ENCODE assay signal across 19 cellular contexts in the genomic region with DNA sequence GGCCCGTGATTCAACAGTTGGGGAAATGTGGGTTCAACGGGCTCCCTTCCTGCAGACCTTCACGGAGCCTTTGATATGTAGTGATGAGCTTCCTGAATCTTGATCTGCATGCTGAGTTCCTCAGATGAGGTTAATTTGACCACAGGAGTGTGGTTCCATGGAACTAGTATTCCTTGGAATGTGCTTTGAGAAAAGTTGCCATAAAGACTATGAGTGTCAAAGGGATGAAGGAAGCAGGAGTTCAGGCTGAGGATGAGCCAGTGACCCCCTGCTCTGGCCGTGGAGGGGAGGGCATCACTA.
A peak's percentile ranks its signal among the peaks of the same experiment; 100 is the strongest.
DNase-seq lines count a peak whose midpoint lies in the region; ATAC-seq, FAIRE-seq and TF ChIP-seq lines count a peak whose summit lies in the region.
"Had no signal": no experiment of that assay in that cellular context is flagged by ENCODE, and none has a peak within 500 bp of the region (broad histone marks: within the 10 kb centered on the region; RNA-seq: fewer than 3 reads in every experiment).

No MANE protein-coding gene starts in this region.

- dilution Hi-C loops in IMR-90 (cut with HindIII; ENCODE audit: low sequenced_read_pairs, unreplicated experiment) = no loop called here

- H3K4me1 ChIP-seq in IMR-90 (ENCODE audit: control insufficient read depth, insufficient read depth, low read length) (peaks cover 40% of the 10 kb centered on the region), mesenchymal stem cell (ENCODE audit: control insufficient read depth, insufficient read depth, low read depth, low read length) (peaks cover 16% of the 10 kb centered on the region)

- no peak overlapping the region for H2BK20ac ChIP-seq in IMR-90 (ENCODE audit: low read depth, low read length)

- H3K36me3 ChIP-seq in IMR-90 (ENCODE audit: control insufficient read depth, insufficient read depth, low read length) (no peaks in the 10 kb centered on the region), mesenchymal stem cell (ENCODE audit: control insufficient read depth in 1 of 2, insufficient read depth in 2 of 2, low read depth in 1 of 2, low read length in 2 of 2) (peaks cover 0 to 4% of the 10 kb centered on the region in 2 experiments)
- H3K36me3 ChIP-seq: ascending aorta, HAP-1, SJSA1 had no signal

- in situ Hi-C loops in IMR-90 (cut with MboI; ENCODE audit: low sequenced_read_pairs) = no loop called here

- no peak overlapping the region for H3K56ac ChIP-seq in IMR-90 (ENCODE audit: extremely low read depth, insufficient read depth, low read length)

- H3K4ac ChIP-seq in IMR-90 (ENCODE audit: low read depth, low read length) (no peak overlapping the region; the same call in 1 of the 2 replicates), mesenchymal stem cell (ENCODE audit: low read depth in 1 of 2, low read length in 2 of 2) (no peak overlapping the region)

- no peak overlapping the region for H4K5ac ChIP-seq in IMR-90 (ENCODE audit: low read depth, low read length)

- H3K18ac ChIP-seq in IMR-90 (ENCODE audit: low read depth, low read length) (peak overlapping the region; percentile 16; the same call in 1 of the 2 replicates), mesenchymal stem cell (ENCODE audit: low read depth in 1 of 2, low read length in 2 of 2) (peak overlapping the region; percentile 15 to 54)

- FAIRE-seq in GM12892 (lab: Jason Lieb, UNC) = no peak

- H4K8ac ChIP-seq in IMR-90 (ENCODE audit: low read depth in 2 of 2, low read length in 2 of 2) (no peak overlapping the region), mesenchymal stem cell (ENCODE audit: low read length) (no peak overlapping the region)

- H3K4me3 ChIP-seq in AG10803 (ENCODE audit: low read length) (no peak overlapping the region), IMR-90 (ENCODE audit: insufficient read depth, low read depth, low read length) (no peak overlapping the region), mesenchymal stem cell (ENCODE audit: insufficient read depth in 1 of 2, low read depth in 1 of 2, low read length in 2 of 2) (no peak overlapping the region)
- H3K4me3 ChIP-seq: ascending aorta, coronary artery, HAP-1, SJSA1 had no signal

- ATAC-seq in IMR-90 (ENCODE audit: low read depth) = no peak
- ATAC-seq in GM21723 (IDR thresholded peaks at IDR 0.05; ENCODE audit: unreplicated experiment) = no peak
- ATAC-seq: foreskin keratinocyte, left cardiac atrium, PC-3 had no signal

- H2AK9ac ChIP-seq in IMR-90 (replicated peaks; ENCODE audit: low read depth, low read length, poor library complexity) = no peak overlapping the region

- H3K23ac ChIP-seq in IMR-90 (ENCODE audit: low read depth, low read length) (no peak overlapping the region), mesenchymal stem cell (ENCODE audit: low read length in 2 of 2) (no peak overlapping the region)

- H2AK5ac ChIP-seq in IMR-90 (ENCODE audit: low read depth, low read length) (peak overlapping the region; percentile 1; the same call in 1 of the 2 replicates), mesenchymal stem cell (ENCODE audit: low read length, severe bottlenecking) (no peak overlapping the region)

- H4K91ac ChIP-seq in IMR-90 (ENCODE audit: insufficient read depth, low read depth, low read length) (no peak overlapping the region), mesenchymal stem cell (ENCODE audit: low read length) (no peak overlapping the region)

- no peak for TF ChIP-seq CTCF in AG10803 (conservative IDR thresholded peaks at IDR 0.05; ENCODE audit: low read length)
- TF ChIP-seq CTCF in IMR-90 (conservative IDR thresholded peaks at IDR 0.05; ENCODE audit: low read depth, low read length) = no peak
- no peak for TF ChIP-seq CTCF in GM10266 (IDR thresholded peaks at IDR 0.05; ENCODE audit: control insufficient read depth, insufficient read depth, low read depth, missing control alignments)

- DNase-seq in AG10803 (ENCODE audit: low read depth) (peak; percentile 43), IMR-90 (no peak), amniotic epithelial cell (ENCODE audit: low read depth) (peak; percentile 62), mesenchymal stem cell (no peak), GM10266 (ENCODE audit: extremely low spot score) (no peak), GM12892 (ENCODE audit: insufficient read length) (no peak), NCI-H187 (lab: John Stamatoyannopoulos, UW) (no peak)
- DNase-seq: ACHN, foreskin keratinocyte, left cardiac atrium, NCI-H1105 treated with DMSO at 0.1 percent for 48 hours, nucleus accumbens, PC-3, retina had no signal

- intact Hi-C loops in IMR-90 (cut with micrococcal nuclease) = no loop called here

- CTCF ChIA-PET in IMR-90 (lab: Yijun Ruan, JAX) = interaction anchor here (1.3 kb wide), 1 partner anchor 12 kb away, joined by 3 read pairs; no protein-coding TSS in a partner anchor

- H2BK120ac ChIP-seq in IMR-90 (ENCODE audit: low read depth, low read length) (no peak overlapping the region), mesenchymal stem cell (ENCODE audit: low read depth, low read length) (no peak overlapping the region)

- H2AFZ ChIP-seq in IMR-90 (replicated peaks; ENCODE audit: low read length, poor library complexity) (no peak overlapping the region), mesenchymal stem cell (ENCODE audit: low read depth, low read length) (no peak overlapping the region)

- H3K14ac ChIP-seq in IMR-90 (replicated peaks; ENCODE audit: low read depth, low read length) (0 out of 2 replicates have a peak overlapping the region, but pooled peaks have one; percentile 32), mesenchymal stem cell (ENCODE audit: low read length in 2 of 2) (peak overlapping the region in 1 of 2 experiments; percentile 5)

- H3K9me3 ChIP-seq in IMR-90 (ENCODE audit: control insufficient read depth, insufficient read depth, low read length) (no peaks in the 10 kb centered on the region), mesenchymal stem cell (ENCODE audit: control insufficient read depth, low read length) (no peaks in the 10 kb centered on the region)
- H3K9me3 ChIP-seq: ascending aorta, HAP-1, SJSA1 had no signal

- H2BK5ac ChIP-seq in IMR-90 (ENCODE audit: low read depth, low read length, poor library complexity, severe bottlenecking) (no peak overlapping the region), mesenchymal stem cell (ENCODE audit: low read depth, low read length, poor library complexity, severe bottlenecking) (no peak overlapping the region)

- H4K20me1 ChIP-seq in IMR-90 (ENCODE audit: insufficient read depth, low read length) = no peaks in the 10 kb centered on the region; the same call in 1 of the 2 replicates

- H3K79me1 ChIP-seq in IMR-90 (ENCODE audit: low read depth in 1 of 2, low read length in 2 of 2) (peaks cover 4 to 35% of the 10 kb centered on the region in 2 experiments; a peak in 3 of 4 replicates), mesenchymal stem cell (replicated peaks; ENCODE audit: low read length, poor library complexity, severe bottlenecking) (peaks cover 37% of the 10 kb centered on the region)

- H3K27me3 ChIP-seq in IMR-90 (ENCODE audit: control insufficient read depth, insufficient read depth, low read length) = no peaks in the 10 kb centered on the region
- peaks cover 0 to 69% of the 10 kb centered on the region in 2 experiments for H3K27me3 ChIP-seq in mesenchymal stem cell (ENCODE audit: control insufficient read depth in 1 of 2, insufficient read depth in 1 of 2, low read length in 2 of 2)
- H3K27me3 ChIP-seq: ascending aorta, foreskin keratinocyte, SJSA1 had no signal

- POLR2A ChIA-PET in IMR-90 (lab: Charles Lee; ENCODE audit: unreplicated experiment) = no interaction called here

- WGBS in IMR-90 (ENCODE audit: extremely low coverage in 2 of 2, insufficient read length in 1 of 2), 2 experiments = 100% methylated on average over 1 of the region's 4 CpGs; no CpG with 5 or more reads in 1 of the 2 experiments
- WGBS in mesenchymal stem cell = 86% methylated on average over 4 of the region's 4 CpGs

- no peak for TF ChIP-seq RAD21 in IMR-90 (IDR thresholded peaks at IDR 0.05; ENCODE audit: low read length)

- H3K4me2 ChIP-seq in IMR-90 (ENCODE audit: low read depth, low read length) (no peak overlapping the region), mesenchymal stem cell (ENCODE audit: low read length, poor library complexity, severe bottlenecking) (no peak overlapping the region)

- H3K27ac ChIP-seq in IMR-90 (ENCODE audit: insufficient read depth, low read length) (no peak overlapping the region), mesenchymal stem cell (ENCODE audit: low read length, poor library complexity, severe bottlenecking) (no peak overlapping the region)
- H3K27ac ChIP-seq: ascending aorta, coronary artery, foreskin keratinocyte had no signal

- H3K9ac ChIP-seq in IMR-90 (ENCODE audit: low read depth, low read length) = no peak overlapping the region
- no peak overlapping the region for H3K9ac ChIP-seq in mesenchymal stem cell (ENCODE audit: low read length)

- BruUV-seq in IMR-90 (replicated peaks; lab: Mats Ljungman, UMichigan) = no TSS peak

- TF ChIP-seq POLR2A in IMR-90 (IDR thresholded peaks at IDR 0.05; ENCODE audit: low read depth, low read length) = no peak
- no peak for TF ChIP-seq POLR2A in GM12892 (IDR thresholded peaks at IDR 0.05; ENCODE audit: low read depth, low read length)

- H3K9me1 ChIP-seq in IMR-90 (ENCODE audit: insufficient read depth, low read length) = peaks cover 25% of the 10 kb centered on the region

- no peak overlapping the region; the same call in 2 of the 3 replicates for H2BK15ac ChIP-seq in IMR-90 (ENCODE audit: low read depth, low read length)
- no peak overlapping the region for H2BK15ac ChIP-seq in mesenchymal stem cell (ENCODE audit: low read depth, poor library complexity, severe bottlenecking)

- H2BK12ac ChIP-seq in mesenchymal stem cell (ENCODE audit: low read length in 2 of 2) = peak overlapping the region in 1 of 2 experiments; percentile 51

TF ChIP-seq in IMR-90, 13 proteins besides CTCF, POLR2A, EP300 and RAD21 (continues in another document):
- TF ChIP-seq SMC3 (IDR thresholded peaks at IDR 0.05; ENCODE audit: low read depth, low read length) = no peak
- no peak for TF ChIP-seq CEBPB (IDR thresholded peaks at IDR 0.05; ENCODE audit: low read depth, low read length)
- TF ChIP-seq NFE2L2 (IDR thresholded peaks at IDR 0.05; ENCODE audit: low read depth, low read length) = no peak
- TF ChIP-seq MAFK (IDR thresholded peaks at IDR 0.05; ENCODE audit: low read depth, low read length) = no peak
- TF ChIP-seq MXI1 (IDR thresholded peaks at IDR 0.05; ENCODE audit: borderline replicate concordance, low read depth, low read length) = no peak
- TF ChIP-seq CHD1 (IDR thresholded peaks at IDR 0.05; ENCODE audit: low read depth, low read length) = no peak
- TF ChIP-seq RCOR1 (IDR thresholded peaks at IDR 0.05; ENCODE audit: insufficient replicate concordance, low read length) = no peak
- TF ChIP-seq RFX5 (IDR thresholded peaks at IDR 0.05; ENCODE audit: low read depth, low read length) = no peak
- TF ChIP-seq BHLHE40 (IDR thresholded peaks at IDR 0.05; ENCODE audit: low read depth, low read length) = no peak
- no peak for TF ChIP-seq MAZ (IDR thresholded peaks at IDR 0.05; ENCODE audit: borderline replicate concordance, low read depth, low read length)

Comparison
In these comparisons a context has a peak if more than half of its experiments do, and no peak if none do; other contexts are left out.
1. DNase-seq: peak in AG10803 (single experiment) and amniotic epithelial cell (single experiment); none in IMR-90 (single experiment), mesenchymal stem cell (single experiment), GM10266 (single experiment), GM12892 (single experiment) and NCI-H187 (0 of 2).